8 cellular contexts compared by ENCODE assay signal in the genomic region with DNA sequence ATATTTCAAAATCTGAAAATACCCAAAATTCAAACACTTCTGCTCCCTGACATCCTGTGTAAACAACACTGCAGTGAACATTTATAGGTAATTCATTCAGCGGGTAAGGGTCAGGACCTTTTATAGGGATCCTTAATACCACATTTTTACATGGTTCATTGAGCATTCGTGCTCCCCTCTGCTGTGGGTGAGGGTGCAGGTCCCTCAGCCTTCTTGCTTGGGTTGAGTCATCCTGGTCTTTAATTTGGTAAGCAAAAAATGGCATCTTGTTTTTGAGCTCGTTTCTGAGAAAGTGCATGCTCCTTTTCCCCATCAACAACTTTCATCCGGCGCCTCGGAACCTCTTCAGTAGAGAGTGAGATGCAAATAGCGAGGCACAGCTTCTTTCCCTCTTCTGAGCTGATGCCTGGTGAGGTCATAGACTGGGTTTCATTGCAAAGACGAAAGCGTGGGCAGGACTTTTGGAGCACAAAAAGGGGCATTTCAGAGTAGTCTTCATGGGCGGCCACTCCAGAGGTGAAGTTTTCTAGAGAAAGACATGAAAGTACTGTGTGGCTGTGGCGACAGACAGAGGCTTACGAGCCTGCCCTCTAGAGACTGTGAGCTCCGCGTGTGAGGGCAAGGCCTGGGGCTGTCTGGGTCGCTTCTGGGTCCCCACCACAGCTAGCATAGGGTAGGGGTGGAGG. TPM values are rescaled to one million over a fixed set of nuclear protein-coding genes. Genes with fewer than 3 reads are reported as not detected.
DNase-seq lines count a peak whose midpoint lies in the region; ATAC-seq and TF ChIP-seq lines count a peak whose summit lies in the region.

No MANE protein-coding gene starts in this region.

- no peak for TF ChIP-seq CTCF in SK-N-SH (IDR thresholded peaks at IDR 0.05)

- POLR2A ChIA-PET in SK-N-SH (lab: Yijun Ruan, JAX) = interaction anchor here (1.1 to 1.2 kb wide), 2 partner anchors 8 to 53 kb away, joined by 5 to 6 read pairs; no protein-coding TSS in a partner anchor

- no peak for ATAC-seq in SK-N-SH treated with all-trans-retinoic acid at 6 μM for 48 hours
- ATAC-seq in HG03575 (IDR thresholded peaks at IDR 0.05; ENCODE audit: extremely low read depth, insufficient number of reproducible peaks, low FRiP score, unreplicated experiment) = peak; percentile 59

- H3K4me2 ChIP-seq in SK-N-SH = no peak overlapping the region

- no peak overlapping the region for H3K4me3 ChIP-seq in SK-N-SH (ENCODE audit: low read depth in 2 of 2, low read length in 1 of 2)

- H3K27me3 ChIP-seq in SK-N-SH (ENCODE audit: insufficient read depth) = no peaks in the 10 kb centered on the region

- intact Hi-C loops in posterior vena cava (cut with DNase I) = no loop called here

- peaks cover 3 to 19% of the 10 kb centered on the region in 2 experiments for H3K36me3 ChIP-seq in SK-N-SH (replicated peaks in 1 of 2; ENCODE audit: control insufficient read depth in 1 of 2, insufficient read depth in 2 of 2, low read length in 1 of 2)

- H3K9me3 ChIP-seq in SK-N-SH = no peaks in the 10 kb centered on the region

- H3K4me1 ChIP-seq in SK-N-SH (ENCODE audit: control insufficient read depth in 1 of 2, insufficient read depth in 2 of 2, low read depth in 1 of 2, low read length in 1 of 2) = peaks cover 17 to 47% of the 10 kb centered on the region in 2 experiments; a peak in 3 of 4 replicates

- peaks cover 37% of the 10 kb centered on the region for H3F3A ChIP-seq in SK-N-SH (replicated peaks; ENCODE audit: insufficient read depth)

- TF ChIP-seq RAD21 in SK-N-SH (IDR thresholded peaks at IDR 0.05; ENCODE audit: low read length) = no peak

- H3K9me2 ChIP-seq in SK-N-SH = no peaks in the 10 kb centered on the region

- peaks cover 48% of the 10 kb centered on the region for H3K79me2 ChIP-seq in SK-N-SH (ENCODE audit: insufficient read depth)

- DNase-seq in SK-N-SH (peak; percentile 41), activated gamma-delta T cell treated with Interleukin-2 at 50 U/mL for 16 hours (peak; percentile 83), hepatic stellate cell (ENCODE audit: low spot score) (no peak), cerebellar cortex (ENCODE audit: low spot score) (no peak), posterior vena cava (ENCODE audit: low spot score) (no peak)
- peak; percentile 77 to 86 for DNase-seq in stimulated activated CD4-positive, alpha-beta T cell treated with anti-CD3 and anti-CD28 coated beads, Interleukin-2, amount 100 ng/mL, for 24 hours

- TF ChIP-seq EP300 in SK-N-SH (IDR thresholded peaks at IDR 0.05; ENCODE audit: borderline replicate concordance in 1 of 2, low read depth in 1 of 2, low read length in 1 of 2) = no peak

- 86% methylated on average over 15 of the region's 15 CpGs for WGBS in SK-N-SH (ENCODE audit: low lambda C conversion rate)

- H3K27ac ChIP-seq in SK-N-SH (ENCODE audit: low read depth in 2 of 2, low read length in 1 of 2) = peak overlapping the region in 1 of 2 experiments; percentile 77; a peak in 1 of 4 replicates

- peaks cover 24% of the 10 kb centered on the region; the same call in 1 of the 2 replicates for H4K20me1 ChIP-seq in SK-N-SH (ENCODE audit: insufficient read depth)

- no peak overlapping the region for H2AFZ ChIP-seq in SK-N-SH (ENCODE audit: low read depth)

- no peak overlapping the region for H3K9ac ChIP-seq in SK-N-SH

- CTCF ChIA-PET in SK-N-SH (lab: Yijun Ruan, JAX) = interaction anchor here (1.0 to 5.8 kb wide), 8 partner anchors 11 to 107 kb away, joined by 3 to 41 read pairs (median 5); no protein-coding TSS in a partner anchor

TF ChIP-seq in SK-N-SH, 30 proteins besides CTCF, POLR2A, EP300 and RAD21 (continues in another document):
- TF ChIP-seq SMC3 (IDR thresholded peaks at IDR 0.05; ENCODE audit: low read depth, low read length) = no peak
- TF ChIP-seq, protein P1, sequence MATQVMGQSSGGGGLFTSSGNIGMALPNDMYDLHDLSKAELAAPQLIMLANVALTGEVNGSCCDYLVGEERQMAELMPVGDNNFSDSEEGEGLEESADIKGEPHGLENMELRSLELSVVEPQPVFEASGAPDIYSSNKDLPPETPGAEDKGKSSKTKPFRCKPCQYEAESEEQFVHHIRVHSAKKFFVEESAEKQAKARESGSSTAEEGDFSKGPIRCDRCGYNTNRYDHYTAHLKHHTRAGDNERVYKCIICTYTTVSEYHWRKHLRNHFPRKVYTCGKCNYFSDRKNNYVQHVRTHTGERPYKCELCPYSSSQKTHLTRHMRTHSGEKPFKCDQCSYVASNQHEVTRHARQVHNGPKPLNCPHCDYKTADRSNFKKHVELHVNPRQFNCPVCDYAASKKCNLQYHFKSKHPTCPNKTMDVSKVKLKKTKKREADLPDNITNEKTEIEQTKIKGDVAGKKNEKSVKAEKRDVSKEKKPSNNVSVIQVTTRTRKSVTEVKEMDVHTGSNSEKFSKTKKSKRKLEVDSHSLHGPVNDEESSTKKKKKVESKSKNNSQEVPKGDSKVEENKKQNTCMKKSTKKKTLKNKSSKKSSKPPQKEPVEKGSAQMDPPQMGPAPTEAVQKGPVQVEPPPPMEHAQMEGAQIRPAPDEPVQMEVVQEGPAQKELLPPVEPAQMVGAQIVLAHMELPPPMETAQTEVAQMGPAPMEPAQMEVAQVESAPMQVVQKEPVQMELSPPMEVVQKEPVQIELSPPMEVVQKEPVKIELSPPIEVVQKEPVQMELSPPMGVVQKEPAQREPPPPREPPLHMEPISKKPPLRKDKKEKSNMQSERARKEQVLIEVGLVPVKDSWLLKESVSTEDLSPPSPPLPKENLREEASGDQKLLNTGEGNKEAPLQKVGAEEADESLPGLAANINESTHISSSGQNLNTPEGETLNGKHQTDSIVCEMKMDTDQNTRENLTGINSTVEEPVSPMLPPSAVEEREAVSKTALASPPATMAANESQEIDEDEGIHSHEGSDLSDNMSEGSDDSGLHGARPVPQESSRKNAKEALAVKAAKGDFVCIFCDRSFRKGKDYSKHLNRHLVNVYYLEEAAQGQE (IDR thresholded peaks at IDR 0.05; ENCODE audit: low read depth, low read length) = no peak
- TF ChIP-seq YY1 (IDR thresholded peaks at IDR 0.05; ENCODE audit: low read depth) = no peak
- TF ChIP-seq GATA2 (CRISPR knock-in tag; IDR thresholded peaks at IDR 0.05) = no peak
- TF ChIP-seq, protein P2, sequence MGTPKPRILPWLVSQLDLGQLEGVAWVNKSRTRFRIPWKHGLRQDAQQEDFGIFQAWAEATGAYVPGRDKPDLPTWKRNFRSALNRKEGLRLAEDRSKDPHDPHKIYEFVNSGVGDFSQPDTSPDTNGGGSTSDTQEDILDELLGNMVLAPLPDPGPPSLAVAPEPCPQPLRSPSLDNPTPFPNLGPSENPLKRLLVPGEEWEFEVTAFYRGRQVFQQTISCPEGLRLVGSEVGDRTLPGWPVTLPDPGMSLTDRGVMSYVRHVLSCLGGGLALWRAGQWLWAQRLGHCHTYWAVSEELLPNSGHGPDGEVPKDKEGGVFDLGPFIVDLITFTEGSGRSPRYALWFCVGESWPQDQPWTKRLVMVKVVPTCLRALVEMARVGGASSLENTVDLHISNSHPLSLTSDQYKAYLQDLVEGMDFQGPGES (IDR thresholded peaks at IDR 0.05; ENCODE audit: low read depth, low read length) = no peak
- TF ChIP-seq NFIC (IDR thresholded peaks at IDR 0.05; ENCODE audit: borderline replicate concordance) = no peak

TF ChIP-seq in SK-N-SH treated with all-trans-retinoic acid at 6 μM for 48 hours, 23 proteins besides CTCF, POLR2A, EP300 and RAD21:
- TF ChIP-seq ARNTL (CRISPR knock-in tag; IDR thresholded peaks at IDR 0.05; ENCODE audit: borderline replicate concordance, low read depth) = no peak

RNA-seq across cellular contexts. Expression of a gene that starts 44.5 kb away (rescaled TPM):
- polyA plus RNA-seq in SK-N-SH (2012; rRNA removed) = 14.5 and 16.1 TPM in 2 replicates
- polyA plus RNA-seq in SK-N-SH (2012; cell fraction: cytosol; rRNA removed) = 9.9 and 12.9 TPM in 2 replicates
- polyA plus RNA-seq in SK-N-SH (2012; cell fraction: nucleus; rRNA removed) = 14.3 and 14.4 TPM in 2 replicates
- 1 to 10 TPM; 3.7 to 4.2 TPM for total RNA-seq in posterior vena cava

RNA-seq across cellular contexts. Expression of a gene that starts 55.8 kb away (rescaled TPM):
- 123 and 126 TPM in 2 replicates for polyA plus RNA-seq in SK-N-SH (2012; rRNA removed)
- polyA plus RNA-seq in SK-N-SH (2012; cell fraction: cytosol; rRNA removed) = 137 and 140 TPM in 2 replicates
- polyA plus RNA-seq in SK-N-SH (2012; cell fraction: nucleus; rRNA removed) = 44.7 and 62.7 TPM in 2 replicates
- 10 to 100 TPM; 55.9 to 57.4 TPM for total RNA-seq in posterior vena cava

Comparison
In these comparisons a context has a peak if more than half of its experiments do, and no peak if none do; other contexts are left out.
1. DNase-seq: peak in SK-N-SH (single experiment), activated gamma-delta T cell treated with Interleukin-2 at 50 U/mL for 16 hours (single experiment) and stimulated activated CD4-positive, alpha-beta T cell treated with anti-CD3 and anti-CD28 coated beads, Interleukin-2, amount 100 ng/mL, for 24 hours (2 of 2); none in hepatic stellate cell (single experiment), cerebellar cortex (single experiment) and posterior vena cava (single experiment).